Comparison of ENCODE assay signal across 1 cellular context in the genomic region with DNA sequence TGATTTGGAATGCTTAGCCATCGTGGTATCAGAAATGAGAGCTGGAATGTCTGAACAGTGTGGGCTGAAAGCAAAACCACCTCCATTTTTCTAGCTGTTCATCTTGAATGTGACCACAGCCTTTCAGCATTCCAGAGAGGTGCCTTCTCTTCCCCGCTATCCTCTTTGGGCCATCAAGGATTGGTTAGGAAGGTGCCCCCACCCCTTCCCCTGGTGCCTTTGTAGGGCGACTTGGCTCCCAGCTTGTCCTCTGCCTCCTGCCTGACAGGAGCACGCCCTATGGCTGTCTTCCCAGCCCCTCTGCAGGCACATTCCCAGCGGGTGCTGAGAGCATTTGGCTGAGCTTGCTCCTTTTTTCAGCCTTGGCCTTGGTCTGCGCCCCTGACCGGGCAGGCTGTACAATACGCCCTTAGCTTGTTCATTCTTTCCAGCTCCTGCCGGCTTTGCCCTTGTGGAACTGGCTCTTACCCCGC.
TF ChIP-seq lines count a peak whose summit lies in the region.

No MANE protein-coding gene starts in this region.

TF ChIP-seq in liver, 16 proteins besides CTCF, POLR2A, EP300 and RAD21 (continued from another document):
- TF ChIP-seq FOXA2 (IDR thresholded peaks at IDR 0.05), result no peak
- no peak for TF ChIP-seq EGR1 (IDR thresholded peaks at IDR 0.05; ENCODE audit: low read depth in 2 of 2)
- TF ChIP-seq ATF3 (IDR thresholded peaks at IDR 0.05), result no peak
- TF ChIP-seq MAX (IDR thresholded peaks at IDR 0.05), result no peak
- no peak for TF ChIP-seq YY1 (IDR thresholded peaks at IDR 0.05)
- no peak for TF ChIP-seq HNF4G (IDR thresholded peaks at IDR 0.05)
TF ChIP-seq in liver: peak in this region for 0.
